In the genomic region with DNA sequence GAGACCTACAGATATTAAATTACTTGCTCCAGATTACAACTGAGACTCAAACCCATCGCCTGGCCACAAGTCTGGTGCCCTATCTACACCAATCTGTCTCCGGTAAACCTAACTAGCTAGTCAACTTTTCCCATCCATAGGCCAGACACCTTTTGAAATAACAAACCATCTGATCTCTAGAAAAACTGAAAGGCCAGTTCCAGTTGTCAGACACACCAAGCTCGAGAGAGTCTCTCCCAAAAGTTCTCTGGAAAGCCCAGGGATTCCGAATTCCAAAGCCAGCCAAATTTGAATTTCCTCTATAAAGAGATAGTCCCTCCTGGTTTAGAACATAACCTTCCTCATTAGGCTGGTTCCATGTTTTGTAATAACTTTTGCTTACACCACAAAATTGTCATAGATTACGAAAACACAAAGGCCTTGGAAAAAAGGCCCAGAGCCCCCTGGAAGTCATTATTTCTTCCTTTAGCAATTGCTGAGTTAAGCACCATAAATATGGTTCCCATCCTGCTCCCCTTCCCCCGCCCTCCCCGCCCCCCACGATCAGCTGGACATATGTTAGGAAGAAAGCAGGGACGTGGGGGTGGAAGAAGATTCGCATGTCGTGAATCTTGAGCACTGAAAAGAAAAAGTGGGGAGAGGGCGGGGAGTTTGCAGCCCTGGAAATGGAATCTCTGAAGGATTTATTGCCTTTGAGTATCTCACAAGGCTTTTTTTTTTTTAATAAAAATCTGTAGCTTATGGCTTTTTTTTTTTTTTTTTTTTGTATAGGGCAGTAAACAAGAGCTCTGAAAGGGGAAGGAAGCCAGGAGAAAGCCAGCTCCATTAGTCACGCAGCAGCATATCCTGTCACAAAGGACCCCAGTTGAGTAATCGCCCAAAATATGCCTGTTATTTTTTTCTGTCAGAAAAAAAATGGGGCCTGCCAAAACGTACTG, we compare ENCODE assay signal across 8 cellular contexts.
DNase-seq lines count a peak whose midpoint lies in the region; ATAC-seq and TF ChIP-seq lines count a peak whose summit lies in the region.

No MANE protein-coding gene starts in this region.

- no peak overlapping the region for H3K4me3 ChIP-seq in lung

- DNase-seq in NCI-H82 (lab: John Stamatoyannopoulos, UW) (peak; percentile 12), NCI-H82 treated with DMSO at 0.1 percent for 48 hours (lab: John Stamatoyannopoulos, UW; ENCODE audit: unreplicated experiment) (no peak), T follicular helper cell (ENCODE audit: low read depth) (peak; percentile 22), lung (ENCODE audit: low spot score) (peak; percentile 63), D341Med (ENCODE audit: low spot score) (no peak)
- no peak for DNase-seq in central memory CD8-positive, alpha-beta T cell (ENCODE audit: low spot score in 2 of 2)

- peak overlapping the region; percentile 56 for H3K4me3 Mint-ChIP-seq in central memory CD8-positive, alpha-beta T cell

- H3K4me1 Mint-ChIP-seq in central memory CD8-positive, alpha-beta T cell = peaks cover 50% of the 10 kb centered on the region

- H3K4me1 ChIP-seq in lung (ENCODE audit: control insufficient read depth in 2 of 2, insufficient read depth in 2 of 2, low read length in 2 of 2) = peaks cover 16 to 29% of the 10 kb centered on the region in 2 donors

- no peak for TF ChIP-seq CTCF in lung (IDR thresholded peaks at IDR 0.05; ENCODE audit: control extremely low read depth, extremely low read depth)

- H3K27me3 Mint-ChIP-seq in central memory CD8-positive, alpha-beta T cell = no peaks in the 10 kb centered on the region

- H3K9me3 ChIP-seq in lung (ENCODE audit: control insufficient read depth in 2 of 2, insufficient read depth in 1 of 2, low read length in 1 of 2) = no peaks in the 10 kb centered on the region

- 30 to 43% methylated on average over 15 of the region's 15 CpGs for WGBS in lung, 2 donors

- H3K36me3 Mint-ChIP-seq in central memory CD8-positive, alpha-beta T cell (ENCODE audit: insufficient read depth) = peaks cover 10% of the 10 kb centered on the region

- no peaks in the 10 kb centered on the region for H3K36me3 ChIP-seq in lung (ENCODE audit: control insufficient read depth in 2 of 2, insufficient read depth in 2 of 2, low read length in 2 of 2)

- H3K27ac Mint-ChIP-seq in central memory CD8-positive, alpha-beta T cell (ENCODE audit: low read depth) = peak overlapping the region; percentile 84

- no peaks in the 10 kb centered on the region for H3K27me3 ChIP-seq in lung (ENCODE audit: control insufficient read depth, insufficient read depth)

- ATAC-seq in central memory CD8-positive, alpha-beta T cell (replicated peaks; ENCODE audit: extremely low read depth, poor library complexity, severe bottlenecking) = no peak
- peak; percentile 67 for ATAC-seq in lung (ENCODE audit: insufficient read depth, low FRiP score)
- ATAC-seq in GM21528 (IDR thresholded peaks at IDR 0.05; ENCODE audit: low FRiP score, unreplicated experiment) = no peak

- no peaks in the 10 kb centered on the region for H3K9me3 Mint-ChIP-seq in central memory CD8-positive, alpha-beta T cell

- H3K27ac ChIP-seq in lung (ENCODE audit: low read depth in 1 of 2, low read length in 1 of 2) = peak overlapping the region; percentile 73 to 82
- H3K27ac ChIP-seq in temporal lobe (ENCODE audit: low read depth, low read length) = peak overlapping the region; percentile 36

Comparison
In these comparisons a context has a peak if more than half of its experiments do, and no peak if none do; other contexts are left out.
1. DNase-seq: peak in NCI-H82 (single experiment), T follicular helper cell (single experiment) and lung (single experiment); none in NCI-H82 treated with DMSO at 0.1 percent for 48 hours (single experiment), central memory CD8-positive, alpha-beta T cell (0 of 2) and D341Med (single experiment).